10 cellular contexts compared by ENCODE assay signal in genomic region chr3:159761377-159761776, GRCh38.
DNase-seq lines count a peak whose midpoint lies in the region; ATAC-seq and TF ChIP-seq lines count a peak whose summit lies in the region.
"Had no signal": no experiment of that assay in that cellular context is flagged by ENCODE, and none has a peak within 500 bp of the region (broad histone marks: within the 10 kb centered on the region; RNA-seq: fewer than 3 reads in every experiment).

No MANE protein-coding gene starts in this region.

- CTCF ChIA-PET in Caco-2 (lab: Charles Lee), result interaction anchor here (1.2 kb wide), 1 partner anchor 12 kb away, joined by 3 read pairs; no protein-coding TSS in a partner anchor
- CTCF ChIA-PET in Panc1 (lab: Charles Lee), result no interaction called here

- no peak for TF ChIP-seq CTCF in Caco-2 (IDR thresholded peaks at IDR 0.05; ENCODE audit: insufficient read depth in 1 of 2, low read depth in 1 of 2, low read length in 1 of 2, severe bottlenecking in 1 of 2, unreplicated experiment in 1 of 2)
- TF ChIP-seq CTCF in Panc1 (IDR thresholded peaks at IDR 0.05), result no peak
- TF ChIP-seq CTCF in nephron progenitor cell (IDR thresholded peaks at IDR 0.05), result no peak
- TF ChIP-seq CTCF in Peyer's patch (IDR thresholded peaks at IDR 0.05), result no peak

- ATAC-seq in Panc1 (no peak), HG02642 (IDR thresholded peaks at IDR 0.05; ENCODE audit: poor library complexity, unreplicated experiment) (no peak)

- H3K27ac ChIP-seq in Panc1 (ENCODE audit: low read length), result peak overlapping the region; percentile 74; the same call in 1 of the 2 replicates
- H3K27ac ChIP-seq in Peyer's patch, result peak overlapping the region in 1 of 4 donors; percentile 95

- no peaks in the 10 kb centered on the region for H3K9me3 Mint-ChIP-seq in Caco-2 (ENCODE audit: unreplicated experiment)
- H3K9me3 Mint-ChIP-seq in nephron progenitor cell, result peaks cover 13% of the 10 kb centered on the region

- H3K4me3 ChIP-seq in Caco-2 (ENCODE audit: low read depth, low read length) (no peak overlapping the region), Panc1 (ENCODE audit: low read depth in 2 of 2, low read length in 2 of 2) (no peak overlapping the region), Peyer's patch (no peak overlapping the region)

- peaks cover 26% of the 10 kb centered on the region for H3K4me1 Mint-ChIP-seq in Caco-2 (ENCODE audit: low read depth, unreplicated experiment)
- peaks cover 32% of the 10 kb centered on the region for H3K4me1 Mint-ChIP-seq in nephron progenitor cell

- H3K4me1 ChIP-seq in Caco-2, result peaks cover 24% of the 10 kb centered on the region
- peaks cover 26% of the 10 kb centered on the region for H3K4me1 ChIP-seq in Panc1 (ENCODE audit: control insufficient read depth, insufficient read depth, low read length)
- H3K4me1 ChIP-seq in Peyer's patch, result peaks cover 0 to 33% (median 2%) of the 10 kb centered on the region in 4 donors

- peak overlapping the region; percentile 84 for H3K27ac Mint-ChIP-seq in Caco-2 (ENCODE audit: unreplicated experiment)
- peak overlapping the region; percentile 49 for H3K27ac Mint-ChIP-seq in nephron progenitor cell

- BruUV-seq in Caco-2 (replicated peaks; lab: Mats Ljungman, UMichigan) (no TSS peak), Panc1 (replicated peaks; lab: Mats Ljungman, UMichigan) (no TSS peak)

- H3K36me3 ChIP-seq in Caco-2 (ENCODE audit: control insufficient read depth, insufficient read depth, low read length), result no peaks in the 10 kb centered on the region
- no peaks in the 10 kb centered on the region for H3K36me3 ChIP-seq in Panc1 (ENCODE audit: control insufficient read depth, insufficient read depth, low read length)
- no peaks in the 10 kb centered on the region for H3K36me3 ChIP-seq in Peyer's patch

- POLR2A ChIA-PET in Caco-2 (lab: Charles Lee), result interaction anchor here (0.7 kb wide), 1 partner anchor 26 kb away, joined by 3 read pairs; no protein-coding TSS in a partner anchor
- POLR2A ChIA-PET in Panc1 (lab: Charles Lee), result no interaction called here

- in situ Hi-C loops in Panc1 (cut with HindIII; ENCODE audit: low pct_unique_long_range_greater_than_20kb, low sequenced_read_pairs), result no loop called here

- intact Hi-C loops in Caco-2 (cut with micrococcal nuclease; ENCODE audit: unreplicated experiment), result loop anchor here (5.0 kb wide), 1 partner anchor 129 kb away; no protein-coding TSS in a partner anchor
- intact Hi-C loops in Panc1 (cut with micrococcal nuclease; ENCODE audit: unreplicated experiment), result no loop called here

- H3K27me3 ChIP-seq in Caco-2 (replicated peaks; ENCODE audit: control insufficient read depth, insufficient read depth, low read length) (no peaks in the 10 kb centered on the region), Panc1 (ENCODE audit: control insufficient read depth, insufficient read depth, low read length) (no peaks in the 10 kb centered on the region), Peyer's patch (no peaks in the 10 kb centered on the region)

- no peak for TF ChIP-seq POLR2A in Peyer's patch (IDR thresholded peaks at IDR 0.05)

- H3K9me3 ChIP-seq in Caco-2, result peaks cover 4% of the 10 kb centered on the region
- H3K9me3 ChIP-seq in Panc1 (ENCODE audit: control insufficient read depth, insufficient read depth, low read depth, low read length), result no peaks in the 10 kb centered on the region
- H3K9me3 ChIP-seq in Peyer's patch, result no peaks in the 10 kb centered on the region

- H3K4me3 Mint-ChIP-seq in Caco-2 (ENCODE audit: unreplicated experiment), result peak overlapping the region; percentile 87
- H3K4me3 Mint-ChIP-seq in nephron progenitor cell, result no peak overlapping the region

- H3K36me3 Mint-ChIP-seq in Caco-2 (ENCODE audit: insufficient read depth, unreplicated experiment) (peaks cover 48% of the 10 kb centered on the region), nephron progenitor cell (ENCODE audit: low read depth) (peaks cover 7% of the 10 kb centered on the region)

- DNase-seq in Caco-2, result no peak
- no peak for DNase-seq in Panc1 (ENCODE audit: low read depth, low spot score)
- peak; percentile 46 for DNase-seq in fibroblast of gingiva (ENCODE audit: low read depth)
- DNase-seq in nephron progenitor cell, result no peak
- DNase-seq in Peyer's patch, result no peak
- DNase-seq in NOMO-1 (lab: John Stamatoyannopoulos, UW; ENCODE audit: unreplicated experiment in 2 of 2), result no peak
- no peak for DNase-seq in central memory CD4-positive, alpha-beta T cell
- DNase-seq: DMS79; stimulated activated CD4-positive, alpha-beta T cell treated with anti-CD3 and anti-CD28 coated beads, Interleukin-15, amount 100 ng/mL, for 24 hours had no signal

- H3K27me3 Mint-ChIP-seq in Caco-2 (ENCODE audit: insufficient read depth, unreplicated experiment), result no peaks in the 10 kb centered on the region
- peaks cover 45% of the 10 kb centered on the region for H3K27me3 Mint-ChIP-seq in nephron progenitor cell (ENCODE audit: low read depth, poor library complexity)
